ENCODE assay signal across 1 cellular context in genomic region chr20:32207626-32208498, GRCh38.
TF ChIP-seq lines count a peak whose summit lies in the region.

Gene PLAGL2 (minus strand): TSS chr20:32207743. CDS start chr20:32202178, 5,565 bp downstream.
Gene POFUT1 (plus strand): TSS chr20:32207880. CDS start chr20:32207942, 62 bp downstream.

TF ChIP-seq in K562, 482 proteins besides CTCF, POLR2A, EP300 and RAD21 (continued from another document and continues in another):
- no peak for TF ChIP-seq RERE (CRISPR knock-in tag; IDR thresholded peaks at IDR 0.05; ENCODE audit: borderline replicate concordance)
- TF ChIP-seq ZBTB7A (IDR thresholded peaks at IDR 0.05; ENCODE audit: borderline replicate concordance, control insufficient read depth, low read depth, low read length) = no peak
- no peak for TF ChIP-seq SFPQ (IDR thresholded peaks at IDR 0.05; ENCODE audit: low read depth, low read length)
- peak; percentile 75 for TF ChIP-seq ZNF143 (CRISPR knock-in tag; IDR thresholded peaks at IDR 0.05)
- no peak for TF ChIP-seq RBM14 (IDR thresholded peaks at IDR 0.05; ENCODE audit: borderline replicate concordance, insufficient read depth, low read depth, low read length)
- TF ChIP-seq ZFP30 (CRISPR knock-in tag; IDR thresholded peaks at IDR 0.05; ENCODE audit: borderline replicate concordance) = 0 out of 2 replicates have a peak, but pooled peaks have one; percentile 16
- no peak for TF ChIP-seq ZNF311 (CRISPR knock-in tag; IDR thresholded peaks at IDR 0.05)
- TF ChIP-seq JUN (IDR thresholded peaks at IDR 0.05; ENCODE audit: borderline replicate concordance, low read depth, low read length) = no peak
- TF ChIP-seq JUN (CRISPR knock-in tag; IDR thresholded peaks at IDR 0.05; ENCODE audit: borderline replicate concordance) = no peak
- TF ChIP-seq ETV5 (CRISPR knock-in tag; IDR thresholded peaks at IDR 0.05; ENCODE audit: low read depth) = 0 out of 2 replicates have a peak, but pooled peaks have one; percentile 23
- no peak for TF ChIP-seq RHOXF2B (CRISPR knock-in tag; conservative IDR thresholded peaks at IDR 0.05)
- TF ChIP-seq MXI1 (IDR thresholded peaks at IDR 0.05; ENCODE audit: low read depth, low read length) = no peak
- no peak for TF ChIP-seq HDAC3 (IDR thresholded peaks at IDR 0.05; ENCODE audit: borderline replicate concordance, partially characterized antibody)
- TF ChIP-seq TCF3 (CRISPR knock-in tag; IDR thresholded peaks at IDR 0.05) = no peak
- peak; percentile 78 for TF ChIP-seq RBBP5 (IDR thresholded peaks at IDR 0.05; ENCODE audit: borderline replicate concordance, insufficient read depth, low read length, poor library complexity, severe bottlenecking)
- TF ChIP-seq POU5F1 (IDR thresholded peaks at IDR 0.05; ENCODE audit: borderline replicate concordance, low read depth, low read length, partially characterized antibody) = no peak
- no peak for TF ChIP-seq ZBTB2 (IDR thresholded peaks at IDR 0.05)
- TF ChIP-seq ZBTB43 (CRISPR knock-in tag; IDR thresholded peaks at IDR 0.05) = peak; percentile 63; the same call in 1 of the 2 replicates
- TF ChIP-seq PHF8 (IDR thresholded peaks at IDR 0.05; ENCODE audit: borderline replicate concordance, low read length) = peak; percentile 99
- TF ChIP-seq MCM5 (IDR thresholded peaks at IDR 0.05; ENCODE audit: low read depth) = no peak
- TF ChIP-seq RBM34 (IDR thresholded peaks at IDR 0.05; ENCODE audit: borderline replicate concordance, insufficient read depth, low read length) = no peak
- no peak for TF ChIP-seq ZKSCAN3 (CRISPR knock-in tag; IDR thresholded peaks at IDR 0.05)
- TF ChIP-seq THAP12 (CRISPR knock-in tag; IDR thresholded peaks at IDR 0.05) = peak; percentile 99
- TF ChIP-seq FOXP4 (CRISPR knock-in tag; IDR thresholded peaks at IDR 0.05; ENCODE audit: borderline replicate concordance) = no peak
- peak; percentile 75; the same call in 1 of the 2 replicates for TF ChIP-seq MTA3 (IDR thresholded peaks at IDR 0.05; ENCODE audit: borderline replicate concordance)
- no peak for TF ChIP-seq PREB (CRISPR knock-in tag; IDR thresholded peaks at IDR 0.05)
- no peak for TF ChIP-seq MTA1 (IDR thresholded peaks at IDR 0.05; ENCODE audit: borderline replicate concordance)
- TF ChIP-seq KLF10 (CRISPR knock-in tag; IDR thresholded peaks at IDR 0.05) = no peak
- TF ChIP-seq ZNF785 (CRISPR knock-in tag; IDR thresholded peaks at IDR 0.05) = no peak
- no peak for TF ChIP-seq ATF1 (CRISPR knock-in tag; IDR thresholded peaks at IDR 0.05)
- peak; percentile 37; the same call in 1 of the 2 replicates for TF ChIP-seq ATF1 (tag; IDR thresholded peaks at IDR 0.05)
- no peak for TF ChIP-seq GTF2B (IDR thresholded peaks at IDR 0.05; ENCODE audit: extremely low read depth, insufficient read length)
- no peak for TF ChIP-seq E2F8 (IDR thresholded peaks at IDR 0.05; ENCODE audit: low read depth, partially characterized antibody)
- TF ChIP-seq TRIM28 (IDR thresholded peaks at IDR 0.05) = no peak
- TF ChIP-seq E2F6 (IDR thresholded peaks at IDR 0.05; ENCODE audit: borderline replicate concordance in 1 of 2, extremely low read depth in 1 of 2, insufficient read depth in 1 of 2, insufficient read length in 1 of 2, low read depth in 1 of 2, low read length in 1 of 2, poor library complexity in 1 of 2, severe bottlenecking in 1 of 2) = peak in 1 of 2 experiments; percentile 56
- no peak for TF ChIP-seq ZNF778 (CRISPR knock-in tag; IDR thresholded peaks at IDR 0.05)
- TF ChIP-seq ZNF239 (CRISPR knock-in tag; IDR thresholded peaks at IDR 0.05) = no peak
- no peak for TF ChIP-seq ZNF561 (CRISPR knock-in tag; conservative IDR thresholded peaks at IDR 0.05)
